In the genomic region with DNA sequence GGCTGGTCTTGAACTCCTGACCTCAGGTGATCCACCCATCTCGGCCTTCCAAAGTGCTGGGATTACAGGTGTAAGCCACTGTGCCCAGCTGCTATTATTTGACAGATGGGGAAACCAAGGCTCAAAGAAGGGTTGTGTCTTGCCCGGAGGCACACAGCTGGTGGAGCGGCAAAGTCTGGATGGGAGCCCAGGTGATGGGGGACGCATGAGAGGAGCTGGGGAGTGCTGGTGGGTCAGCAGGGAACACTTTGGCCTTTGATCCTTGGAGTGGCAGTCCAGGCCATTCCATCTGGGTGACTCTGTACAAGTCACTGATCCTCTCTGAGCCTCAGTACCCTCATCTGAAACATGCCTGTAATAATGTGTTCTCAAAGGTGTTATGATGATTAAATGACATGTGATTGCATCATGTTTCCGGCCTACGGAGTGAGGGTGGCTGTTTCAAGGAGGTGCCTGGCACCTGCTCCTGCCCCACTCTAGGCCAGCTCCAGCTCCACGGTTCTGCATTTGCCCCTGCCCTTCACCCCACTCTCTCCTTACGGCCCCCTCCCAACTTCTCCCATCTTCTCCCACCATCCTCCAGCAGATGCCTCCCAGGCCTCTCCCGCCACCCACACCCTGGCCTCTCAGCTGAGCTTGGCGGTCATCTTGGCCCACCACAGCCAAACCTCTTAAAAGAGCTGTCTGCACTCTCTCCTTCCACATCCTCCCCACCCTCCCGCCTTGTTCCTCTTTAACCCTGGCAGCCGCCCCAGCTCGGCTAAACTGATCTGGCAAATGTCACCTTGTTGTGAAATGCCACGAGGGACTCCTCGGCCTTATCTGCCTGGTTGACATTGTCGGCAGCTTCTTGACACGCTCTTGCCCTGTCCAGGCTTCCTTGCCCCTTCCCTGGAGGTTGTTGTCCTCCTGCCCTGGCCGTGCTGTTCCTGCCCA, we compare ENCODE assay signal across 8 cellular contexts. TPM values are rescaled to one million over a fixed set of nuclear protein-coding genes. Genes with fewer than 3 reads are reported as not detected.
A peak's percentile ranks its signal among the peaks of the same experiment; 100 is the strongest.
DNase-seq lines count a peak whose midpoint lies in the region; ATAC-seq and TF ChIP-seq lines count a peak whose summit lies in the region.

No MANE protein-coding gene starts in this region.

- intact Hi-C loops in MCF 10A (cut with micrococcal nuclease): loop anchor here (2.0 kb wide), 1 partner anchor 18 kb away; a partner anchor contains a TSS
- intact Hi-C loops in mammary epithelial cell (cut with micrococcal nuclease): no loop called here
- intact Hi-C loops in activated CD4-positive, alpha-beta memory T cell treated with anti-CD3 and anti-CD28 coated beads for 36 hours (cut with micrococcal nuclease): loop anchor here (2.0 kb wide), 1 partner anchor 18 kb away; a partner anchor contains a TSS
- intact Hi-C loops in prostate gland (cut with DNase I): no loop called here

- no peaks in the 10 kb centered on the region for H3K9me3 ChIP-seq in mammary epithelial cell (replicated peaks; ENCODE audit: insufficient read depth, low read length)
- H3K9me3 ChIP-seq in gastroesophageal sphincter: no peaks in the 10 kb centered on the region
- H3K9me3 ChIP-seq in prostate gland: no peaks in the 10 kb centered on the region

- ATAC-seq in gastroesophageal sphincter: peak; percentile 68

- CTCF ChIA-PET in MCF 10A (lab: Yijun Ruan, JAX): interaction anchor here (0.9 to 3.9 kb wide), 9 partner anchors 9 to 129 kb away, joined by 3 to 23 read pairs (median 4); no protein-coding TSS in a partner anchor
- CTCF ChIA-PET in mammary epithelial cell (lab: Charles Lee; ENCODE audit: low non-redundant PET): interaction anchor here (1.5 kb wide), 1 partner anchor 21 kb away, joined by 3 read pairs; no protein-coding TSS in a partner anchor
- CTCF ChIA-PET in activated CD4-positive, alpha-beta memory T cell treated with anti-CD3 and anti-CD28 coated beads for 36 hours (lab: Charles Lee): interaction anchor here (0.8 to 2.6 kb wide), 6 partner anchors 19 to 88 kb away, joined by 3 to 7 read pairs (median 5); no protein-coding TSS in a partner anchor

- no peak overlapping the region for H3K27ac ChIP-seq in mammary epithelial cell (ENCODE audit: insufficient read depth, low read depth, low read length)
- H3K27ac ChIP-seq in gastroesophageal sphincter: peak overlapping the region; percentile 61 to 99 (median 93)
- H3K27ac ChIP-seq in prostate gland: peak overlapping the region; percentile 55 to 67

- POLR2A ChIA-PET in MCF 10A (lab: Yijun Ruan, JAX): interaction anchor here (1.2 to 3.0 kb wide), 3 partner anchors 14 to 18 kb away, joined by 4 to 18 read pairs (median 5); a partner anchor contains a TSS
- POLR2A ChIA-PET in activated CD4-positive, alpha-beta memory T cell treated with anti-CD3 and anti-CD28 coated beads for 36 hours (lab: Charles Lee): interaction anchor here (1.3 to 1.4 kb wide), 2 partner anchors 23 to 45 kb away, joined by 4 read pairs; no protein-coding TSS in a partner anchor

- WGBS in mammary epithelial cell (ENCODE audit: low coverage, missing lambda C conversion rate): 35% methylated on average over 18 of the region's 18 CpGs
- 13 to 14% methylated on average over 6 to 14 of the region's 18 CpGs for WGBS in gastroesophageal sphincter (ENCODE audit: low coverage in 1 of 2), 2 donors
- 18% methylated on average over 18 of the region's 18 CpGs for WGBS in prostate gland

- no peak overlapping the region for H3K4me3 Mint-ChIP-seq in MCF 10A (ENCODE audit: unreplicated experiment)
- no peak overlapping the region for H3K4me3 Mint-ChIP-seq in activated CD4-positive, alpha-beta memory T cell treated with anti-CD3 and anti-CD28 coated beads for 36 hours

- H3K27ac Mint-ChIP-seq in MCF 10A (ENCODE audit: low read depth, unreplicated experiment): peak overlapping the region; percentile 87
- H3K27ac Mint-ChIP-seq in activated CD4-positive, alpha-beta memory T cell treated with anti-CD3 and anti-CD28 coated beads for 36 hours: peak overlapping the region; percentile 84

- no peak overlapping the region for H3K9ac ChIP-seq in mammary epithelial cell (ENCODE audit: insufficient read depth, low read length)

- TF ChIP-seq CTCF in MCF 10A (IDR thresholded peaks at IDR 0.05; ENCODE audit: unreplicated experiment): no peak
- TF ChIP-seq CTCF in mammary epithelial cell (conservative IDR thresholded peaks at IDR 0.05 in 1 of 2, IDR thresholded peaks at IDR 0.05 in 1 of 2; ENCODE audit: extremely low read depth in 1 of 2, insufficient read depth in 1 of 2, low read depth in 1 of 2, low read length in 2 of 2): no peak
- no peak for TF ChIP-seq CTCF in gastroesophageal sphincter (IDR thresholded peaks at IDR 0.05)
- TF ChIP-seq CTCF in prostate gland (IDR thresholded peaks at IDR 0.05): no peak

- H3K36me3 ChIP-seq in mammary epithelial cell (ENCODE audit: insufficient read depth, low read length): peaks cover 6% of the 10 kb centered on the region
- H3K36me3 ChIP-seq in gastroesophageal sphincter: peaks cover 0 to 23% of the 10 kb centered on the region in 2 donors
- no peaks in the 10 kb centered on the region for H3K36me3 ChIP-seq in prostate gland
- H3K36me3 ChIP-seq in H7 (replicated peaks; ENCODE audit: control insufficient read depth, insufficient read depth, low read length): peaks cover 9% of the 10 kb centered on the region

- no peak overlapping the region for H3K4me2 ChIP-seq in mammary epithelial cell (ENCODE audit: insufficient read depth, low read depth, low read length)

- in situ Hi-C loops in mammary epithelial cell (cut with MboI; ENCODE audit: low sequenced_read_pairs in 2 of 2): no loop called here

- H3K79me2 ChIP-seq in mammary epithelial cell (ENCODE audit: insufficient read depth, low read length): no peaks in the 10 kb centered on the region

- H3K4me3 ChIP-seq in mammary epithelial cell (replicated peaks in 1 of 3; ENCODE audit: insufficient read depth in 1 of 3, low read depth in 2 of 3, low read length in 3 of 3) (no peak overlapping the region), gastroesophageal sphincter (no peak overlapping the region), prostate gland (no peak overlapping the region), H7 (ENCODE audit: insufficient read depth, low read depth, low read length) (no peak overlapping the region)

- H3K27me3 ChIP-seq in mammary epithelial cell (ENCODE audit: insufficient read depth, low read length) (no peaks in the 10 kb centered on the region), gastroesophageal sphincter (no peaks in the 10 kb centered on the region), prostate gland (replicated peaks; ENCODE audit: insufficient read depth) (no peaks in the 10 kb centered on the region), H7 (ENCODE audit: control insufficient read depth, insufficient read depth, low read length) (no peaks in the 10 kb centered on the region)

- peaks cover 11% of the 10 kb centered on the region for H3K36me3 Mint-ChIP-seq in MCF 10A (ENCODE audit: insufficient read depth, unreplicated experiment)
- H3K36me3 Mint-ChIP-seq in activated CD4-positive, alpha-beta memory T cell treated with anti-CD3 and anti-CD28 coated beads for 36 hours: peaks cover 2% of the 10 kb centered on the region

- TSS peak; percentile 71 for BruUV-seq in MCF 10A (replicated peaks; lab: Mats Ljungman, UMichigan)
- BruUV-seq in mammary epithelial cell (replicated peaks; lab: Mats Ljungman, UMichigan): no TSS peak

- TF ChIP-seq EP300 in gastroesophageal sphincter (IDR thresholded peaks at IDR 0.05): no peak

- no peaks in the 10 kb centered on the region for H3K9me3 Mint-ChIP-seq in MCF 10A (ENCODE audit: unreplicated experiment)
- no peaks in the 10 kb centered on the region for H3K9me3 Mint-ChIP-seq in activated CD4-positive, alpha-beta memory T cell treated with anti-CD3 and anti-CD28 coated beads for 36 hours

- peaks cover 9% of the 10 kb centered on the region for H3K4me1 ChIP-seq in mammary epithelial cell (ENCODE audit: insufficient read depth, low read length)
- H3K4me1 ChIP-seq in gastroesophageal sphincter: peaks cover 0 to 100% (median 79%) of the 10 kb centered on the region in 3 donors
- H3K4me1 ChIP-seq in prostate gland (replicated peaks): peaks cover 13% of the 10 kb centered on the region

- H4K20me1 ChIP-seq in mammary epithelial cell (ENCODE audit: insufficient read depth, low read length): no peaks in the 10 kb centered on the region

- H3K27me3 Mint-ChIP-seq in MCF 10A (ENCODE audit: insufficient read depth, unreplicated experiment): no peaks in the 10 kb centered on the region
- H3K27me3 Mint-ChIP-seq in activated CD4-positive, alpha-beta memory T cell treated with anti-CD3 and anti-CD28 coated beads for 36 hours: peaks cover 3% of the 10 kb centered on the region

- peak; percentile 71 for DNase-seq in MCF 10A (ENCODE audit: unreplicated experiment)
- no peak for DNase-seq in mammary epithelial cell
- DNase-seq in activated CD4-positive, alpha-beta memory T cell treated with anti-CD3 and anti-CD28 coated beads for 36 hours: peak; percentile 44
- peak; percentile 82 for DNase-seq in prostate gland (ENCODE audit: low spot score)
- DNase-seq in HPDE6-E6E7 (ENCODE audit: extremely low spot score): no peak
- DNase-seq in H7: no peak
- DNase-seq in LoVo (ENCODE audit: low spot score): no peak

- peaks cover 47% of the 10 kb centered on the region for H3K4me1 Mint-ChIP-seq in MCF 10A (ENCODE audit: insufficient read depth, unreplicated experiment)
- H3K4me1 Mint-ChIP-seq in activated CD4-positive, alpha-beta memory T cell treated with anti-CD3 and anti-CD28 coated beads for 36 hours (ENCODE audit: low read depth): peaks cover 27% of the 10 kb centered on the region

- H2AFZ ChIP-seq in mammary epithelial cell (ENCODE audit: low read depth, low read length): no peak overlapping the region

- TF ChIP-seq POLR2A in gastroesophageal sphincter (IDR thresholded peaks at IDR 0.05): no peak
- no peak for TF ChIP-seq POLR2A in prostate gland (IDR thresholded peaks at IDR 0.05)

- dilution Hi-C loops in mammary epithelial cell (cut with HindIII; ENCODE audit: low sequenced_read_pairs): no loop called here

RNA-seq across cellular contexts. Expression of a gene that starts 5.5 kb away (rescaled TPM):
- total RNA-seq in MCF 10A (2022) (149 and 165 TPM in 2 replicates), mammary epithelial cell (100 to 1,000 TPM in 1 of 2 donors, 10 to 100 TPM in 1; 80.3 to 107 TPM), gastroesophageal sphincter (100 to 1,000 TPM in 3 of 4 donors, 10 to 100 TPM in 1; 87.1 to 154 (median 124) TPM), prostate gland (10 to 100 TPM; 33.1 to 65.1 TPM)
- polyA plus RNA-seq in mammary epithelial cell: 35.0 TPM
- 42.0 TPM for polyA minus RNA-seq in mammary epithelial cell
- 10 to 100 TPM; 12.1 to 15.9 TPM for total RNA-seq in activated CD4-positive, alpha-beta memory T cell treated with anti-CD3 and anti-CD28 coated beads for 36 hours
- total RNA-seq in H7 (2014; rRNA removed; shearing (Covaris generic)): 165 and 216 TPM in 2 replicates

RNA-seq across cellular contexts. Expression of a gene that starts 18.4 kb away (rescaled TPM):
- total RNA-seq in MCF 10A (2022): 164 and 257 TPM in 2 replicates
- 100 to 1,000 TPM; 235 to 259 TPM for total RNA-seq in mammary epithelial cell
- polyA plus RNA-seq in mammary epithelial cell: 103 TPM
- polyA minus RNA-seq in mammary epithelial cell: 95.3 TPM
- total RNA-seq in activated CD4-positive, alpha-beta memory T cell treated with anti-CD3 and anti-CD28 coated beads for 36 hours: 10 to 100 TPM; 50.2 to 56.6 TPM
- total RNA-seq in gastroesophageal sphincter: 100 to 1,000 TPM; 336 to 863 (median 437) TPM
- total RNA-seq in prostate gland: 100 to 1,000 TPM; 155 to 235 TPM
- 71.9 and 97.3 TPM in 2 replicates for total RNA-seq in H7 (2014; rRNA removed; shearing (Covaris generic))

RNA-seq across cellular contexts. Expression of a gene that starts 30.6 kb away (rescaled TPM):
- total RNA-seq in MCF 10A (2022) (5.4 and 6.0 TPM in 2 replicates), mammary epithelial cell (1 to 10 TPM; 4.3 to 4.7 TPM), gastroesophageal sphincter (10 to 100 TPM in 1 of 4 donors, 1 to 10 TPM in 3; 6.1 to 16.6 (median 6.6) TPM), prostate gland (10 to 100 TPM in 1 of 2 donors, 1 to 10 TPM in 1; 5.0 to 10.4 TPM)
- polyA plus RNA-seq in mammary epithelial cell: 1.7 TPM
- polyA minus RNA-seq in mammary epithelial cell: 2.4 TPM
- 1 to 10 TPM in 1 of 2 experiments, under 1 TPM in 1; 0.52 to 1.3 TPM for total RNA-seq in activated CD4-positive, alpha-beta memory T cell treated with anti-CD3 and anti-CD28 coated beads for 36 hours
- 0.76 and 3.2 TPM in 2 replicates for total RNA-seq in H7 (2014; rRNA removed; shearing (Covaris generic))

RNA-seq across cellular contexts. Expression of a gene that starts 32.4 kb away (rescaled TPM):
- 15.0 and 23.2 TPM in 2 replicates for total RNA-seq in MCF 10A (2022)
- total RNA-seq in mammary epithelial cell: 10 to 100 TPM; 13.9 to 23.3 TPM
- 14.2 TPM for polyA plus RNA-seq in mammary epithelial cell
- 1.2 TPM for polyA minus RNA-seq in mammary epithelial cell
- 10 to 100 TPM; 13.3 to 13.6 TPM for total RNA-seq in activated CD4-positive, alpha-beta memory T cell treated with anti-CD3 and anti-CD28 coated beads for 36 hours
- 1 to 10 TPM in 3 of 4 donors, not detected in 1; 1.6 to 2.7 (median 2.2) TPM for total RNA-seq in gastroesophageal sphincter
- 10 to 100 TPM in 1 of 2 donors, 1 to 10 TPM in 1; 8.7 to 11.0 TPM for total RNA-seq in prostate gland
- total RNA-seq in H7 (2014; rRNA removed; shearing (Covaris generic)): 11.4 and 12.1 TPM in 2 replicates

RNA-seq across cellular contexts. Expression of a gene that starts 37.8 kb away (rescaled TPM):
- 125 and 135 TPM in 2 replicates for total RNA-seq in MCF 10A (2022)
- 10 to 100 TPM; 60.7 to 80.6 TPM for total RNA-seq in mammary epithelial cell
- 115 TPM for polyA plus RNA-seq in mammary epithelial cell
- 79.3 TPM for polyA minus RNA-seq in mammary epithelial cell
- 100 to 1,000 TPM; 143 to 145 TPM for total RNA-seq in activated CD4-positive, alpha-beta memory T cell treated with anti-CD3 and anti-CD28 coated beads for 36 hours
- total RNA-seq in gastroesophageal sphincter: 10 to 100 TPM; 64.5 to 80.8 (median 68.5) TPM
- 100 to 1,000 TPM; 126 to 139 TPM for total RNA-seq in prostate gland
- 96.5 and 106 TPM in 2 replicates for total RNA-seq in H7 (2014; rRNA removed; shearing (Covaris generic))

Comparison
In these comparisons a context has a peak if more than half of its experiments do, and no peak if none do; other contexts are left out.
1. DNase-seq: peak in MCF 10A (single experiment), activated CD4-positive, alpha-beta memory T cell treated with anti-CD3 and anti-CD28 coated beads for 36 hours (single experiment) and prostate gland (single experiment); none in mammary epithelial cell (single experiment), HPDE6-E6E7 (single experiment), H7 (single experiment) and LoVo (single experiment).
2. intact Hi-C loops: an anchor here in MCF 10A (2.0 kb wide) and activated CD4-positive, alpha-beta memory T cell treated with anti-CD3 and anti-CD28 coated beads for 36 hours (2.0 kb wide); none called in mammary epithelial cell and prostate gland.